Comparison of ENCODE assay signal across 7 cellular contexts in the genomic region with DNA sequence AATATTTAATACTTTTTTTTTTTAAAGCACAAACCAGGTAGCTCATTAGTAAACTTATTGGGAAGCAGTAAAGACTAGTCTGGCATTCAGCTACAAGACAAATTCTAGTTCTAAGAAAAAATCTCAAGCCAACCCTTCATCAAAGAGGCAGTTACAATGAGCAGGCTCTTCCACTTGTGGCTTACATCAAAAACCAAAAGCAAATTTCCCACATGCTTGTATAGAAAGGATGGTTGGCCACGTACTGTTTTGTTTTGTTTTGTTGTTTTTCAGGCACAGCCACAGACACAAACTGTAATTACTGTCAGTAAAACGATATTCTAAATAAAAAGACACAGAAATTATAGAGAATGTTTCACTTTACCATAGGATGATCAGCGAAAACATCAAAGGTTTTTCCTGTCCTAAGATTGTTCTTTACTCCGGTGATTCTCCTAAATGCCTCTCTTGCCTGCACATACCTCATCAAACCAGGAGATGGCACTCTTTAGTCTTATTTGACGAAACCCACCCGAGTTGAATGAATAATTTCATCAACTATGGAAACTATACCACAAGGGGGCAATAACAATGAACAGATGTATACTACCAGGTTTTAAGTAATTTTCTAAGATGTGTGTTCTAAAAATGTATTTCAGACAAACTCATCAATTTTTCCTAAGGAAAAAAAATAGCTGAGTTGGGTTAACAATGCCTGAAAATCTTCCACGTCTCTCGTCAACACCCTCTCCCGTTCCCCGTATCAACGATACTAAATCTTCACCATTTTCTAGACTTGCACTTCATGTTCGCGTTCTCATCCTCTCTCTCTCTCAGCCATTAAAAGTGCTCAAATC. TPM values are rescaled to one million over a fixed set of nuclear protein-coding genes. Genes with fewer than 3 reads are reported as not detected.
DNase-seq lines count a peak whose midpoint lies in the region; ATAC-seq and TF ChIP-seq lines count a peak whose summit lies in the region.

No MANE protein-coding gene starts in this region.

- peak; percentile 67 for ATAC-seq in HG02642 (IDR thresholded peaks at IDR 0.05; ENCODE audit: poor library complexity, unreplicated experiment)

- no peaks in the 10 kb centered on the region for H3K36me3 ChIP-seq in GM06990 (ENCODE audit: control insufficient read depth, insufficient read depth, low read length)
- no peaks in the 10 kb centered on the region for H3K36me3 ChIP-seq in kidney epithelial cell (ENCODE audit: control insufficient read depth, insufficient read depth, low read length)

- no peak overlapping the region; the same call in 1 of the 2 replicates for H3K4me3 ChIP-seq in GM06990 (replicated peaks; ENCODE audit: low read depth, low read length)
- H3K4me3 ChIP-seq in kidney epithelial cell (ENCODE audit: low read depth, low read length), result peak overlapping the region; percentile 19

- DNase-seq in GM06990 (ENCODE audit: extremely low read depth, insufficient read length) (peak; percentile 48), NCI-H2029 treated with DMSO at 0.1 percent for 48 hours (lab: John Stamatoyannopoulos, UW) (peak; percentile 94), T-helper 9 cell (peak; percentile 14), cerebellar cortex (ENCODE audit: low spot score) (peak; percentile 93), kidney epithelial cell (ENCODE audit: low read depth) (peak; percentile 44)
- DNase-seq in stimulated activated CD4-positive, alpha-beta T cell treated with anti-CD3 and anti-CD28 coated beads, TNF-alpha, amount 100 ng/mL, for 1 hour (ENCODE audit: low read depth in 3 of 3, low spot score in 1 of 3), result peak in 2 of 3 donors; percentile 26 to 31

- TF ChIP-seq CTCF in GM06990 (IDR thresholded peaks at IDR 0.05; ENCODE audit: insufficient read depth, low read length, poor library complexity, severe bottlenecking), result peak; percentile 76
- TF ChIP-seq CTCF in kidney epithelial cell (IDR thresholded peaks at IDR 0.05; ENCODE audit: insufficient read depth, low read length, poor library complexity, severe bottlenecking), result peak; percentile 88

- H3K27me3 ChIP-seq in GM06990 (replicated peaks; ENCODE audit: control insufficient read depth, insufficient read depth, low read length) (no peaks in the 10 kb centered on the region), kidney epithelial cell (ENCODE audit: control insufficient read depth, insufficient read depth, low read length) (no peaks in the 10 kb centered on the region)

RNA-seq across cellular contexts. Expression of a gene that starts 26.9 kb away (rescaled TPM):
- total RNA-seq in kidney epithelial cell, result 2,435 and 2,606 TPM in 2 replicates

Comparison
In these comparisons a context has a peak if more than half of its experiments do, and no peak if none do; other contexts are left out.
1. DNase-seq: peak in every context shown above with its lines; median percentile 94 in NCI-H2029 treated with DMSO at 0.1 percent for 48 hours; 93 in cerebellar cortex; 48 in GM06990; 44 in kidney epithelial cell; 28 in stimulated activated CD4-positive, alpha-beta T cell treated with anti-CD3 and anti-CD28 coated beads, TNF-alpha, amount 100 ng/mL, for 1 hour; 14 in T-helper 9 cell.